ENCODE assay signal across 8 cellular contexts in genomic region chr19:11813801-11814706, GRCh38. TPM values are rescaled to one million over a fixed set of nuclear protein-coding genes. Genes with fewer than 3 reads are reported as not detected.
DNase-seq lines count a peak whose midpoint lies in the region; ATAC-seq, FAIRE-seq and TF ChIP-seq lines count a peak whose summit lies in the region.

Gene ZNF440 (plus strand): TSS chr19:11814273. CDS start chr19:11814448, 175 bp downstream.

- H3K4me3 ChIP-seq in AG10803 (ENCODE audit: low read length) (peak within 1 kb of the TSS; percentile 98), HepG2 (replicated peaks in 1 of 3; ENCODE audit: insufficient read depth in 1 of 3, low read depth in 2 of 3, low read length in 3 of 3) (peak within 1 kb of the TSS; percentile 84 to 99 (median 91))

- CTCF ChIA-PET in HepG2 (lab: Yijun Ruan, JAX; ENCODE audit: low intra/inter-chr PET ratio, low total read pairs), result interaction anchor here (0.9 kb wide), 1 partner anchor 17 kb away, joined by 3 read pairs; no protein-coding TSS in a partner anchor

- H3K9ac ChIP-seq in HepG2 (ENCODE audit: insufficient read depth, low read depth, low read length), result peak within 1 kb of the TSS; percentile 95

- H3K27ac ChIP-seq in HepG2 (ENCODE audit: extremely low read length, insufficient read depth, low read length), result peak within 1 kb of the TSS; percentile 89

- TF ChIP-seq EP300 in HepG2 (IDR thresholded peaks at IDR 0.05; ENCODE audit: low read depth in 2 of 2, low read length in 2 of 2) (no peak), HepG2 (CRISPR knock-in tag; IDR thresholded peaks at IDR 0.05; ENCODE audit: borderline replicate concordance) (no peak)

- ATAC-seq in GM19023 (IDR thresholded peaks at IDR 0.05; ENCODE audit: unreplicated experiment), result peak; percentile 98
- ATAC-seq in HG03196 (IDR thresholded peaks at IDR 0.05; ENCODE audit: unreplicated experiment), result peak; percentile 96
- peak; percentile 99 for ATAC-seq in HepG2

- TSS peak; percentile 80 for BruUV-seq in HepG2 (replicated peaks; lab: Mats Ljungman, UMichigan)

- intact Hi-C loops in activated CD4-positive, alpha-beta T cell treated with anti-CD3 and anti-CD28 coated beads, Interleukin-2, amount 10 ng/mL, durations not matched to agents 24 days and 14 days (cut with micrococcal nuclease), result loop anchor here (2.0 to 5.0 kb wide), 4 partner anchors 15 to 173 kb away; partner anchors contain the start of genes ZNF441 and ZNF491
- intact Hi-C loops in dendritic cell treated with granulocyte-macrophage colony-stimulating factor and Interleukin-4, amounts not matched to agents 40 ng/mL and 50 ng/mL, for 4 days (cut with micrococcal nuclease), result loop anchor here (1.0 to 2.0 kb wide), 2 partner anchors 15 to 34 kb away; partner anchors contain the start of genes ZNF439 and ZNF491
- intact Hi-C loops in HepG2 (cut with micrococcal nuclease; ENCODE audit: unreplicated experiment), result no loop called here

- no peaks in the 10 kb centered on the region; a peak in 1 of 5 replicates for H3K27me3 ChIP-seq in HepG2 (ENCODE audit: control insufficient read depth in 1 of 2, insufficient read depth in 2 of 2, low read length in 2 of 2)

- no peaks in the 10 kb centered on the region for H4K20me1 ChIP-seq in HepG2 (ENCODE audit: insufficient read depth, low read length)

- H2AFZ ChIP-seq in HepG2 (ENCODE audit: low read length), result peak within 1 kb of the TSS; percentile 81

- DNase-seq in AG10803 (ENCODE audit: low read depth) (peak; percentile 89), NCI-H510A treated with DMSO at 0.1 percent for 48 hours (lab: John Stamatoyannopoulos, UW) (peak; percentile 92), HepG2 (ENCODE audit: low spot score) (peak; percentile 92)
- peak; percentile 97 for DNase-seq in activated CD4-positive, alpha-beta T cell treated with anti-CD3 and anti-CD28 coated beads, Interleukin-2, amount 10 ng/mL, durations not matched to agents 24 days and 14 days
- DNase-seq in stimulated activated CD4-positive, alpha-beta T cell treated with anti-CD3 and anti-CD28 coated beads, Interleukin-2, amount 100 ng/mL, for 48 hours, result peak; percentile 83 to 85

- TF ChIP-seq RAD21 in HepG2 (CRISPR knock-in tag; IDR thresholded peaks at IDR 0.05), result no peak

- no peaks in the 10 kb centered on the region for H3K27me3 Mint-ChIP-seq in activated CD4-positive, alpha-beta T cell treated with anti-CD3 and anti-CD28 coated beads, Interleukin-2, amount 10 ng/mL, durations not matched to agents 24 days and 14 days
- no peaks in the 10 kb centered on the region for H3K27me3 Mint-ChIP-seq in dendritic cell treated with granulocyte-macrophage colony-stimulating factor and Interleukin-4, amounts not matched to agents 40 ng/mL and 50 ng/mL, for 4 days

- 0% methylated on average over 5 of the region's 60 CpGs for WGBS in HepG2 (ENCODE audit: low lambda C conversion rate)

- H3K79me2 ChIP-seq in HepG2 (ENCODE audit: insufficient read depth, low read length), result peaks cover 6% of the 10 kb centered on the region

- FAIRE-seq in HepG2 (lab: Jason Lieb, UNC), result peak; percentile 73

- H3K9me3 Mint-ChIP-seq in activated CD4-positive, alpha-beta T cell treated with anti-CD3 and anti-CD28 coated beads, Interleukin-2, amount 10 ng/mL, durations not matched to agents 24 days and 14 days, result peaks cover 11% of the 10 kb centered on the region
- peaks cover 32% of the 10 kb centered on the region for H3K9me3 Mint-ChIP-seq in dendritic cell treated with granulocyte-macrophage colony-stimulating factor and Interleukin-4, amounts not matched to agents 40 ng/mL and 50 ng/mL, for 4 days

- TF ChIP-seq CTCF in AG10803 (conservative IDR thresholded peaks at IDR 0.05; ENCODE audit: low read length) (no peak), HepG2 (CRISPR knock-in tag; IDR thresholded peaks at IDR 0.05) (no peak)

- peak; percentile 97 to 99 for TF ChIP-seq POLR2A in HepG2 (IDR thresholded peaks at IDR 0.05; ENCODE audit: insufficient read depth in 1 of 2, low read depth in 2 of 2, low read length in 2 of 2)

- peaks cover 9% of the 10 kb centered on the region for H3K4me1 Mint-ChIP-seq in activated CD4-positive, alpha-beta T cell treated with anti-CD3 and anti-CD28 coated beads, Interleukin-2, amount 10 ng/mL, durations not matched to agents 24 days and 14 days
- peaks cover 23% of the 10 kb centered on the region for H3K4me1 Mint-ChIP-seq in dendritic cell treated with granulocyte-macrophage colony-stimulating factor and Interleukin-4, amounts not matched to agents 40 ng/mL and 50 ng/mL, for 4 days (ENCODE audit: low read depth)

- no peaks in the 10 kb centered on the region for H3K9me3 ChIP-seq in HepG2 (ENCODE audit: low read length)

- H3K4me3 Mint-ChIP-seq in activated CD4-positive, alpha-beta T cell treated with anti-CD3 and anti-CD28 coated beads, Interleukin-2, amount 10 ng/mL, durations not matched to agents 24 days and 14 days, result peak within 1 kb of the TSS; percentile 93
- peak within 1 kb of the TSS; percentile 90 for H3K4me3 Mint-ChIP-seq in dendritic cell treated with granulocyte-macrophage colony-stimulating factor and Interleukin-4, amounts not matched to agents 40 ng/mL and 50 ng/mL, for 4 days

- H3K36me3 Mint-ChIP-seq in activated CD4-positive, alpha-beta T cell treated with anti-CD3 and anti-CD28 coated beads, Interleukin-2, amount 10 ng/mL, durations not matched to agents 24 days and 14 days (ENCODE audit: low read depth), result peaks cover 30% of the 10 kb centered on the region
- peaks cover 50% of the 10 kb centered on the region for H3K36me3 Mint-ChIP-seq in dendritic cell treated with granulocyte-macrophage colony-stimulating factor and Interleukin-4, amounts not matched to agents 40 ng/mL and 50 ng/mL, for 4 days (ENCODE audit: low read depth)

- H3K36me3 ChIP-seq in HepG2 (replicated peaks in 1 of 2; ENCODE audit: control insufficient read depth in 1 of 2, insufficient read depth in 2 of 2, low read length in 2 of 2), result no peaks in the 10 kb centered on the region

- peak within 1 kb of the TSS; percentile 78 for H3K27ac Mint-ChIP-seq in activated CD4-positive, alpha-beta T cell treated with anti-CD3 and anti-CD28 coated beads, Interleukin-2, amount 10 ng/mL, durations not matched to agents 24 days and 14 days
- peak within 1 kb of the TSS; percentile 92 for H3K27ac Mint-ChIP-seq in dendritic cell treated with granulocyte-macrophage colony-stimulating factor and Interleukin-4, amounts not matched to agents 40 ng/mL and 50 ng/mL, for 4 days

- POLR2A ChIA-PET in HepG2 (lab: Yijun Ruan, JAX), result interaction anchor here (0.6 to 4.5 kb wide), 6 partner anchors 9 to 437 kb away, joined by 3 to 27 read pairs (median 3); partner anchors contain the start of genes ZNF491 and ZNF69

- in situ Hi-C loops in HepG2 (cut with HindIII; ENCODE audit: extremely low pct_ligation_motif_present, low pct_unique_long_range_greater_than_20kb), result no loop called here

- peaks cover 32% of the 10 kb centered on the region for H3K4me1 ChIP-seq in HepG2 (ENCODE audit: insufficient read depth, low read length)

- peak within 1 kb of the TSS; percentile 99 for H3K4me2 ChIP-seq in HepG2 (ENCODE audit: low read depth, low read length)

TF ChIP-seq in HepG2, 621 proteins besides CTCF, POLR2A, EP300 and RAD21 (continues in another document):
- 0 out of 2 replicates have a peak, but pooled peaks have one; percentile 44 for TF ChIP-seq ZNF468 (CRISPR knock-in tag; IDR thresholded peaks at IDR 0.05)
- peak; percentile 79; the same call in 1 of the 2 replicates for TF ChIP-seq ZNF138 (CRISPR knock-in tag; IDR thresholded peaks at IDR 0.05; ENCODE audit: low read depth)
- peak; percentile 27; the same call in 1 of the 2 replicates for TF ChIP-seq SAFB2 (CRISPR knock-in tag; IDR thresholded peaks at IDR 0.05; ENCODE audit: borderline replicate concordance, low read depth)
- peak; percentile 64; the same call in 1 of the 2 replicates for TF ChIP-seq ERF (CRISPR knock-in tag; IDR thresholded peaks at IDR 0.05)
- TF ChIP-seq ZNF589 (CRISPR knock-in tag; conservative IDR thresholded peaks at IDR 0.05), result no peak
- TF ChIP-seq ZNF639 (CRISPR knock-in tag; conservative IDR thresholded peaks at IDR 0.05), result no peak

RNA-seq across cellular contexts. Expression of gene ZNF440, which starts in this region (rescaled TPM):
- 7.4 and 10.5 TPM in 2 replicates for total RNA-seq in activated CD4-positive, alpha-beta T cell treated with anti-CD3 and anti-CD28 coated beads, Interleukin-2, amount 10 ng/mL, durations not matched to agents 24 days and 14 days
- total RNA-seq in HepG2 (2016; rRNA removed; fragmentation: Illumina TruSeq; extraction: Trizol), result 12.4 and 16.8 TPM in 2 replicates
- total RNA-seq in HepG2 (2016; cell fraction: cytosol; rRNA removed; fragmentation: Illumina TruSeq; extraction: Trizol; ENCODE audit: low read depth), result 0.81 and 1.3 TPM in 2 replicates
- 12.1 and 13.4 TPM in 2 replicates for total RNA-seq in HepG2 (2016; cell fraction: insoluble cytoplasmic fraction; rRNA removed; fragmentation: Illumina TruSeq; extraction: Trizol)
- total RNA-seq in HepG2 (2016; cell fraction: membrane; rRNA removed; fragmentation: Illumina TruSeq; extraction: Trizol), result 3.4 and 4.6 TPM in 2 replicates
- total RNA-seq in HepG2 (2016; cell fraction: nucleus; rRNA removed; fragmentation: Illumina TruSeq; extraction: Trizol), result 13.2 and 14.6 TPM in 2 replicates
- 2.4 and 2.7 TPM in 2 replicates for polyA plus RNA-seq in HepG2 (2011; rRNA removed)
- polyA plus RNA-seq in HepG2 (2011; cell fraction: cytosol; rRNA removed), result 0.70 and 1.1 TPM in 2 replicates
- polyA plus RNA-seq in HepG2 (2011; cell fraction: nucleus; rRNA removed), result 3.5 and 3.9 TPM in 2 replicates
- 2.4 and 3.6 TPM in 2 replicates for polyA plus RNA-seq in HepG2 (2012)
- 0.32 and 0.45 TPM in 2 replicates for polyA plus RNA-seq in HepG2 (2016; cell fraction: cytosol; fragmentation: Illumina TruSeq; extraction: Trizol; ENCODE audit: low read depth)
- polyA plus RNA-seq in HepG2 (2016; cell fraction: insoluble cytoplasmic fraction; fragmentation: Illumina TruSeq; extraction: Trizol; ENCODE audit: low read depth), result 5.0 and 5.3 TPM in 2 replicates
- polyA plus RNA-seq in HepG2 (2016; cell fraction: membrane; fragmentation: Illumina TruSeq; extraction: Trizol; ENCODE audit: low read depth), result 0.68 and 0.85 TPM in 2 replicates
- 25.4 and 27.4 TPM in 2 replicates for polyA plus RNA-seq in HepG2 (2016; cell fraction: nucleus; fragmentation: Illumina TruSeq; extraction: Trizol; ENCODE audit: insufficient read depth, low read depth)
- 2.8 and 4.8 TPM in 2 replicates for polyA minus RNA-seq in HepG2 (2011; rRNA and poly(A)+ RNA removed; ENCODE audit: low replicate concordance)
- 4.1 and 4.5 TPM in 2 replicates for polyA minus RNA-seq in HepG2 (2011; cell fraction: cytosol; rRNA and poly(A)+ RNA removed)
- 14.0 and 15.9 TPM in 2 replicates for polyA minus RNA-seq in HepG2 (2011; cell fraction: nucleus; rRNA and poly(A)+ RNA removed)

Comparison
In these comparisons a context has a peak if more than half of its experiments do, and no peak if none do; other contexts are left out.
1. Peak in every context shown above with its lines: DNase-seq, ATAC-seq, H3K4me3 ChIP-seq and H3K27ac ChIP-seq.